1 cellular context compared by ENCODE assay signal in genomic region chr9:127578952-127579853, GRCh38.
TF ChIP-seq lines count a peak whose summit lies in the region.

No MANE protein-coding gene starts in this region.

TF ChIP-seq in HepG2, 621 proteins besides CTCF, POLR2A, EP300 and RAD21 (continued from another document and continues in another):
- TF ChIP-seq HINFP (CRISPR knock-in tag; IDR thresholded peaks at IDR 0.05; ENCODE audit: low read depth), result no peak
- no peak for TF ChIP-seq ZNF678 (CRISPR knock-in tag; IDR thresholded peaks at IDR 0.05)
- no peak for TF ChIP-seq KDM5B (CRISPR knock-in tag; IDR thresholded peaks at IDR 0.05; ENCODE audit: borderline replicate concordance)
- TF ChIP-seq ZNF574 (CRISPR knock-in tag; IDR thresholded peaks at IDR 0.05), result peak; percentile 59; the same call in 1 of the 2 replicates
- TF ChIP-seq MED1 (CRISPR knock-in tag; IDR thresholded peaks at IDR 0.05), result peak; percentile 88
- TF ChIP-seq ZNF776 (CRISPR knock-in tag; IDR thresholded peaks at IDR 0.05), result no peak
- peak; percentile 9; the same call in 1 of the 2 replicates for TF ChIP-seq ZNF276 (CRISPR knock-in tag; IDR thresholded peaks at IDR 0.05; ENCODE audit: low read depth)
- TF ChIP-seq ZBTB26 (CRISPR knock-in tag; IDR thresholded peaks at IDR 0.05; ENCODE audit: borderline replicate concordance), result peak; percentile 42; the same call in 1 of the 2 replicates
- peak; percentile 87 for TF ChIP-seq ZBTB7B (CRISPR knock-in tag; IDR thresholded peaks at IDR 0.05)
- peak; percentile 74 for TF ChIP-seq ARID5B (CRISPR knock-in tag; IDR thresholded peaks at IDR 0.05)
- TF ChIP-seq KLF11 (CRISPR knock-in tag; IDR thresholded peaks at IDR 0.05), result peak; percentile 75; the same call in 1 of the 2 replicates
- TF ChIP-seq XRCC5 (optimal IDR thresholded peaks at IDR 0.05; ENCODE audit: low read length), result peak; percentile 78
- peak; percentile 54; the same call in 1 of the 3 replicates for TF ChIP-seq MXI1 (IDR thresholded peaks at IDR 0.05; ENCODE audit: borderline replicate concordance, low read depth, low read length)
- TF ChIP-seq ZNF563 (CRISPR knock-in tag; IDR thresholded peaks at IDR 0.05), result 0 out of 2 replicates have a peak, but pooled peaks have one; percentile 28
- TF ChIP-seq ZNF580 (CRISPR knock-in tag; IDR thresholded peaks at IDR 0.05; ENCODE audit: borderline replicate concordance, low read depth), result 0 out of 2 replicates have a peak, but pooled peaks have one; percentile 61
- no peak for TF ChIP-seq RNF219 (CRISPR knock-in tag; IDR thresholded peaks at IDR 0.05)
- no peak for TF ChIP-seq ZNF383 (CRISPR knock-in tag; IDR thresholded peaks at IDR 0.05; ENCODE audit: borderline replicate concordance)
- TF ChIP-seq TSC22D2 (CRISPR knock-in tag; IDR thresholded peaks at IDR 0.05; ENCODE audit: borderline replicate concordance), result no peak
- no peak for TF ChIP-seq ZNF704 (CRISPR knock-in tag; IDR thresholded peaks at IDR 0.05; ENCODE audit: borderline replicate concordance)
- TF ChIP-seq ZNF556 (CRISPR knock-in tag; IDR thresholded peaks at IDR 0.05; ENCODE audit: borderline replicate concordance), result 0 out of 2 replicates have a peak, but pooled peaks have one; percentile 46
- TF ChIP-seq PRDM4 (CRISPR knock-in tag; IDR thresholded peaks at IDR 0.05; ENCODE audit: borderline replicate concordance), result no peak
- peak; percentile 70; the same call in 1 of the 2 replicates for TF ChIP-seq ZKSCAN8 (CRISPR knock-in tag; IDR thresholded peaks at IDR 0.05; ENCODE audit: borderline replicate concordance)
- no peak for TF ChIP-seq THAP7 (CRISPR knock-in tag; IDR thresholded peaks at IDR 0.05)
- peak; percentile 73; the same call in 1 of the 2 replicates for TF ChIP-seq ZGPAT (CRISPR knock-in tag; IDR thresholded peaks at IDR 0.05)
- no peak for TF ChIP-seq AKAP8 (CRISPR knock-in tag; IDR thresholded peaks at IDR 0.05)
- no peak for TF ChIP-seq ZFP90 (CRISPR knock-in tag; IDR thresholded peaks at IDR 0.05; ENCODE audit: borderline replicate concordance)
- no peak for TF ChIP-seq ZNF496 (CRISPR knock-in tag; IDR thresholded peaks at IDR 0.05; ENCODE audit: insufficient replicate concordance)
- TF ChIP-seq TAF15 (IDR thresholded peaks at IDR 0.05; ENCODE audit: low read depth, low read length, poor library complexity, severe bottlenecking), result no peak
- TF ChIP-seq HES4 (CRISPR knock-in tag; IDR thresholded peaks at IDR 0.05; ENCODE audit: borderline replicate concordance), result no peak
- TF ChIP-seq ZNF605 (CRISPR knock-in tag; IDR thresholded peaks at IDR 0.05), result no peak
- TF ChIP-seq SOX13 (IDR thresholded peaks at IDR 0.05), result no peak
- TF ChIP-seq SOX13 (CRISPR knock-in tag; conservative IDR thresholded peaks at IDR 0.05 in 1 of 2, IDR thresholded peaks at IDR 0.05 in 1 of 2), result peak in 1 of 2 experiments; percentile 56; a peak in 1 of 4 replicates
- TF ChIP-seq ETV6 (CRISPR knock-in tag; conservative IDR thresholded peaks at IDR 0.05), result no peak
- TF ChIP-seq HNRNPL (IDR thresholded peaks at IDR 0.05; ENCODE audit: low read depth, low read length), result peak; percentile 97
- TF ChIP-seq CERS6 (CRISPR knock-in tag; IDR thresholded peaks at IDR 0.05), result no peak
- TF ChIP-seq SRF (IDR thresholded peaks at IDR 0.05; ENCODE audit: low read depth, low read length), result no peak
